31 cellular contexts compared by ENCODE assay signal in genomic region chr18:12066910-12067511, GRCh38. TPM values are rescaled to one million over a fixed set of nuclear protein-coding genes. Genes with fewer than 3 reads are reported as not detected.
"Had no signal": no experiment of that assay in that cellular context is flagged by ENCODE, and none has a peak within 500 bp of the region (broad histone marks: within the 10 kb centered on the region; RNA-seq: fewer than 3 reads in every experiment).

No MANE protein-coding gene starts in this region.

- H3K9me3 Mint-ChIP-seq: naive thymus-derived CD4-positive, alpha-beta T cell; nephron; neural progenitor cell; stimulated activated naive B cell treated with anti-CD40 and anti-IgM and Interleukin-4, amounts not matched to agents 10 μg/mL and 1 μg/mL and 100 μg/mL, for 72 hours; type B pancreatic cell had no signal

- ATAC-seq: gastrocnemius medialis; left lobe of liver; naive thymus-derived CD4-positive, alpha-beta T cell; stimulated activated naive B cell treated with anti-CD40 and anti-IgM and Interleukin-4, amounts not matched to agents 10 μg/mL and 1 μg/mL and 100 μg/mL, for 72 hours had no signal

- H3K27ac ChIP-seq: dorsolateral prefrontal cortex, gastrocnemius medialis, neural progenitor cell, prostate gland, right atrium auricular region, skin epidermis, spleen, stomach, tibial artery had no signal

- H3K27me3 ChIP-seq: dorsolateral prefrontal cortex, gastrocnemius medialis, neural progenitor cell, right atrium auricular region, tibial artery had no signal

- H3K4me3 ChIP-seq: dorsolateral prefrontal cortex, gastrocnemius medialis, neural progenitor cell, prostate gland, right atrium auricular region, skin epidermis, spleen, stomach, tibial artery had no signal

- H3K9me3 ChIP-seq: gastrocnemius medialis, prostate gland, right atrium auricular region, spleen, stomach, tibial artery had no signal

- H3K36me3 Mint-ChIP-seq: naive thymus-derived CD4-positive, alpha-beta T cell; neural progenitor cell; stimulated activated naive B cell treated with anti-CD40 and anti-IgM and Interleukin-4, amounts not matched to agents 10 μg/mL and 1 μg/mL and 100 μg/mL, for 72 hours; type B pancreatic cell had no signal

- H3K36me3 ChIP-seq: gastrocnemius medialis, neural progenitor cell, prostate gland, right atrium auricular region, spleen, stomach, tibial artery had no signal

- H3K27ac Mint-ChIP-seq: naive thymus-derived CD4-positive, alpha-beta T cell; nephron; neural progenitor cell; stimulated activated naive B cell treated with anti-CD40 and anti-IgM and Interleukin-4, amounts not matched to agents 10 μg/mL and 1 μg/mL and 100 μg/mL, for 72 hours; type B pancreatic cell had no signal

- H3K4me1 ChIP-seq: gastrocnemius medialis, neural progenitor cell, prostate gland, right atrium auricular region, spleen, stomach, tibial artery had no signal

- DNase-seq: cerebellar nuclear complex; cortex of kidney; dorsolateral prefrontal cortex; effector CD4-positive, alpha-beta T cell; foreskin fibroblast; gastrocnemius medialis; head of caudate nucleus; mammary epithelial cell; mesendoderm; midbrain; naive thymus-derived CD4-positive, alpha-beta T cell; nucleus accumbens; spleen; stimulated activated CD4-positive, alpha-beta T cell treated with anti-CD3 and anti-CD28 coated beads, Interleukin-4, amount 100 ng/mL, for 4 hours; stimulated activated naive B cell treated with anti-CD40 and anti-IgM and Interleukin-4, amounts not matched to agents 10 μg/mL and 1 μg/mL and 100 μg/mL, for 72 hours; stomach; tibial artery had no signal

- H3K4me3 Mint-ChIP-seq: naive thymus-derived CD4-positive, alpha-beta T cell; nephron; neural progenitor cell; stimulated activated naive B cell treated with anti-CD40 and anti-IgM and Interleukin-4, amounts not matched to agents 10 μg/mL and 1 μg/mL and 100 μg/mL, for 72 hours; type B pancreatic cell had no signal

- H3K4me1 Mint-ChIP-seq: naive thymus-derived CD4-positive, alpha-beta T cell; nephron; neural progenitor cell; stimulated activated naive B cell treated with anti-CD40 and anti-IgM and Interleukin-4, amounts not matched to agents 10 μg/mL and 1 μg/mL and 100 μg/mL, for 72 hours had no signal

RNA-seq across cellular contexts. Expression of gene ANKRD62, which starts 26.6 kb away (rescaled TPM):
- total RNA-seq: gastrocnemius medialis; glomerular endothelial cell; left lobe of liver; lower leg skin; mammary epithelial cell; mucosa of gallbladder; naive thymus-derived CD4-positive, alpha-beta T cell; osteocyte; right atrium auricular region; spleen; subcutaneous adipose tissue; temporal lobe had no signal
- polyA plus RNA-seq: keratinocyte; mammary epithelial cell; naive thymus-derived CD4-positive, alpha-beta T cell; spleen; stomach had no signal
